30 cellular contexts compared by ENCODE assay signal in genomic region chr16:15835136-15835878, GRCh38. TPM values are rescaled to one million over a fixed set of nuclear protein-coding genes. Genes with fewer than 3 reads are reported as not detected.
A peak's percentile ranks its signal among the peaks of the same experiment; 100 is the strongest.
DNase-seq lines count a peak whose midpoint lies in the region; ATAC-seq and TF ChIP-seq lines count a peak whose summit lies in the region.
"Had no signal": no experiment of that assay in that cellular context is flagged by ENCODE, and none has a peak within 500 bp of the region (broad histone marks: within the 10 kb centered on the region; RNA-seq: fewer than 3 reads in every experiment).

No MANE protein-coding gene starts in this region.

- H3K27me3 Mint-ChIP-seq in natural killer cell treated with Interleukin-12 subunit alpha and Interleukin-12 subunit beta and Interleukin-15 and Interleukin-18, amount 100 ng/mL, for 72 hours, result peaks cover 6 to 11% of the 10 kb centered on the region in 2 donors
- H3K27me3 Mint-ChIP-seq in natural killer cell (ENCODE audit: low read depth in 2 of 2), result peaks cover 0 to 2% of the 10 kb centered on the region in 2 donors
- no peaks in the 10 kb centered on the region for H3K27me3 Mint-ChIP-seq in activated T-helper 17 cell treated with anti-CD3 and anti-CD28 coated beads, Interleukin-2, amount 50 U/mL, for 72 hours
- H3K27me3 Mint-ChIP-seq in WTC11 (ENCODE audit: low read depth), result no peaks in the 10 kb centered on the region

- no peak overlapping the region for H3K4me2 ChIP-seq in osteoblast (ENCODE audit: insufficient read depth, low read length)
- H3K4me2 ChIP-seq: SK-N-SH had no signal

- POLR2A ChIA-PET in WTC11 (lab: Charles Lee), result no interaction called here

- no peak overlapping the region for H3K4me3 ChIP-seq in osteoblast (ENCODE audit: insufficient read depth, low read length)
- H3K4me3 ChIP-seq in heart right ventricle, result no peak overlapping the region
- H3K4me3 ChIP-seq: pancreas, suprapubic skin had no signal

- no peak for DNase-seq in natural killer cell treated with Interleukin-12 subunit alpha and Interleukin-12 subunit beta and Interleukin-15 and Interleukin-18, amount 100 ng/mL, for 72 hours (ENCODE audit: low spot score)
- DNase-seq in natural killer cell, result no peak
- DNase-seq in osteoblast (ENCODE audit: insufficient read length, low spot score, missing footprints), result peak; percentile 10
- no peak for DNase-seq in heart right ventricle
- no peak for DNase-seq in WTC11 (ENCODE audit: low spot score)
- DNase-seq in Right ventricle myocardium inferior (ENCODE audit: missing footprints), result no peak
- DNase-seq in NCI-H69 (lab: John Stamatoyannopoulos, UW), result no peak
- DNase-seq: activated naive CD4-positive, alpha-beta T cell; activated T-cell treated with anti-CD3 and anti-CD28 coated beads for 4 hours; aorta; CD4-positive, alpha-beta memory T cell; central memory CD4-positive, alpha-beta T cell; head of caudate nucleus; Karpas-422; left colon; mesendoderm; naive thymus-derived CD4-positive, alpha-beta T cell; NCI-H1048; NCI-H2029 treated with DMSO at 0.1 percent for 48 hours; NCI-H446 treated with DMSO at 0.1 percent for 48 hours; NK-92 treated with Interleukin-12 subunit alpha and Interleukin-12 subunit beta, amount 100 ng/mL, for 24 hours; pancreas; right cardiac atrium; RPMI8226; SK-N-SH; WERI-Rb-1 had no signal

- no peaks in the 10 kb centered on the region for H3K4me1 ChIP-seq in osteoblast (ENCODE audit: insufficient read depth, low read length)
- peaks cover 0 to 6% (median 0%) of the 10 kb centered on the region in 9 donors for H3K4me1 ChIP-seq in heart right ventricle
- H3K4me1 ChIP-seq: pancreas, suprapubic skin had no signal

- H3K9me3 ChIP-seq in osteoblast (ENCODE audit: low read depth, low read length), result no peaks in the 10 kb centered on the region
- no peaks in the 10 kb centered on the region for H3K9me3 ChIP-seq in heart right ventricle
- H3K9me3 ChIP-seq: pancreas, SK-N-SH, suprapubic skin had no signal

- peaks cover 0 to 3% of the 10 kb centered on the region in 2 donors for H3K4me1 Mint-ChIP-seq in natural killer cell treated with Interleukin-12 subunit alpha and Interleukin-12 subunit beta and Interleukin-15 and Interleukin-18, amount 100 ng/mL, for 72 hours (ENCODE audit: low read depth in 2 of 2)
- H3K4me1 Mint-ChIP-seq in natural killer cell (no peaks in the 10 kb centered on the region), WTC11 (no peaks in the 10 kb centered on the region)
- no peaks in the 10 kb centered on the region for H3K4me1 Mint-ChIP-seq in activated T-helper 17 cell treated with anti-CD3 and anti-CD28 coated beads, Interleukin-2, amount 50 U/mL, for 72 hours

- WGBS in heart right ventricle, 2 donors, result 40 to 42% methylated on average over 2 of the region's 2 CpGs

- H3K27me3 ChIP-seq in osteoblast (ENCODE audit: insufficient read depth, low read length) (peaks cover 17% of the 10 kb centered on the region), heart right ventricle (peaks cover 0 to 8% (median 0%) of the 10 kb centered on the region in 7 donors)
- H3K27me3 ChIP-seq: pancreas, suprapubic skin had no signal

- intact Hi-C loops in natural killer cell (cut with micrococcal nuclease), result no loop called here
- intact Hi-C loops in heart right ventricle (cut with DNase I), result no loop called here
- intact Hi-C loops in Right ventricle myocardium inferior (cut with DNase I), result no loop called here

- H3K4me3 Mint-ChIP-seq in natural killer cell treated with Interleukin-12 subunit alpha and Interleukin-12 subunit beta and Interleukin-15 and Interleukin-18, amount 100 ng/mL, for 72 hours, result no peak overlapping the region
- H3K4me3 Mint-ChIP-seq in natural killer cell, result no peak overlapping the region
- H3K4me3 Mint-ChIP-seq in activated T-helper 17 cell treated with anti-CD3 and anti-CD28 coated beads, Interleukin-2, amount 50 U/mL, for 72 hours, result no peak overlapping the region
- no peak overlapping the region for H3K4me3 Mint-ChIP-seq in WTC11
- H3K4me3 Mint-ChIP-seq: CD4-positive, alpha-beta memory T cell; naive thymus-derived CD4-positive, alpha-beta T cell had no signal

- CTCF ChIA-PET in WTC11 (lab: Charles Lee), result interaction anchor here (0.5 to 1.5 kb wide), 2 partner anchors 13 to 90 kb away, joined by 3 to 4 read pairs; no protein-coding TSS in a partner anchor

- no peaks in the 10 kb centered on the region for H3K79me2 ChIP-seq in osteoblast (ENCODE audit: insufficient read depth, low read length)

- H3K27ac Mint-ChIP-seq in natural killer cell treated with Interleukin-12 subunit alpha and Interleukin-12 subunit beta and Interleukin-15 and Interleukin-18, amount 100 ng/mL, for 72 hours, result no peak overlapping the region
- no peak overlapping the region for H3K27ac Mint-ChIP-seq in natural killer cell
- no peak overlapping the region for H3K27ac Mint-ChIP-seq in activated T-helper 17 cell treated with anti-CD3 and anti-CD28 coated beads, Interleukin-2, amount 50 U/mL, for 72 hours
- no peak overlapping the region for H3K27ac Mint-ChIP-seq in WTC11
- H3K27ac Mint-ChIP-seq: naive thymus-derived CD4-positive, alpha-beta T cell had no signal

- H3K9me3 Mint-ChIP-seq in natural killer cell treated with Interleukin-12 subunit alpha and Interleukin-12 subunit beta and Interleukin-15 and Interleukin-18, amount 100 ng/mL, for 72 hours, result no peaks in the 10 kb centered on the region
- H3K9me3 Mint-ChIP-seq in natural killer cell, result no peaks in the 10 kb centered on the region
- no peaks in the 10 kb centered on the region for H3K9me3 Mint-ChIP-seq in activated T-helper 17 cell treated with anti-CD3 and anti-CD28 coated beads, Interleukin-2, amount 50 U/mL, for 72 hours
- H3K9me3 Mint-ChIP-seq in WTC11, result no peaks in the 10 kb centered on the region
- H3K9me3 Mint-ChIP-seq: CD4-positive, alpha-beta memory T cell; naive thymus-derived CD4-positive, alpha-beta T cell had no signal

- no peaks in the 10 kb centered on the region for H4K20me1 ChIP-seq in osteoblast (ENCODE audit: insufficient read depth, low read length)

- no peak for TF ChIP-seq CTCF in natural killer cell (IDR thresholded peaks at IDR 0.05)
- TF ChIP-seq CTCF in osteoblast (IDR thresholded peaks at IDR 0.05; ENCODE audit: extremely low read depth, low read depth, low read length), result no peak
- no peak for TF ChIP-seq CTCF in heart right ventricle (IDR thresholded peaks at IDR 0.05)
- no peak for TF ChIP-seq CTCF in WTC11 (IDR thresholded peaks at IDR 0.05)

- H2AFZ ChIP-seq in osteoblast (ENCODE audit: low read length), result no peak overlapping the region

- H3K36me3 Mint-ChIP-seq in natural killer cell treated with Interleukin-12 subunit alpha and Interleukin-12 subunit beta and Interleukin-15 and Interleukin-18, amount 100 ng/mL, for 72 hours, result no peaks in the 10 kb centered on the region
- H3K36me3 Mint-ChIP-seq in natural killer cell (no peaks in the 10 kb centered on the region), WTC11 (no peaks in the 10 kb centered on the region)
- no peaks in the 10 kb centered on the region for H3K36me3 Mint-ChIP-seq in activated T-helper 17 cell treated with anti-CD3 and anti-CD28 coated beads, Interleukin-2, amount 50 U/mL, for 72 hours (ENCODE audit: low read depth)
- H3K36me3 Mint-ChIP-seq: CD4-positive, alpha-beta memory T cell; naive thymus-derived CD4-positive, alpha-beta T cell had no signal

- H3K27ac ChIP-seq in osteoblast (ENCODE audit: low read depth, low read length) (no peak overlapping the region), heart right ventricle (no peak overlapping the region)
- H3K27ac ChIP-seq: pancreas, suprapubic skin, WERI-Rb-1 had no signal

- H3K36me3 ChIP-seq in osteoblast (ENCODE audit: insufficient read depth, low read length), result no peaks in the 10 kb centered on the region
- H3K36me3 ChIP-seq in heart right ventricle, result no peaks in the 10 kb centered on the region
- H3K36me3 ChIP-seq: pancreas, suprapubic skin, WERI-Rb-1 had no signal

- ATAC-seq in natural killer cell treated with Interleukin-12 subunit alpha and Interleukin-12 subunit beta and Interleukin-15 and Interleukin-18, amount 100 ng/mL, for 72 hours, result peak; percentile 44 to 80
- ATAC-seq in natural killer cell (no peak), heart right ventricle (no peak), WTC11 (no peak), Right ventricle myocardium inferior (no peak)
- peak; percentile 77 for ATAC-seq in activated T-helper 17 cell treated with anti-CD3 and anti-CD28 coated beads, Interleukin-2, amount 50 U/mL, for 72 hours (replicated peaks)
- ATAC-seq: left colon; naive thymus-derived CD4-positive, alpha-beta T cell; pancreas; right cardiac atrium had no signal

TF ChIP-seq in WTC11, 78 proteins besides CTCF, POLR2A, EP300 and RAD21 (continues in another document):
- TF ChIP-seq ZNF423 (CRISPR knock-in tag; IDR thresholded peaks at IDR 0.05), result no peak
- TF ChIP-seq, protein P1, sequence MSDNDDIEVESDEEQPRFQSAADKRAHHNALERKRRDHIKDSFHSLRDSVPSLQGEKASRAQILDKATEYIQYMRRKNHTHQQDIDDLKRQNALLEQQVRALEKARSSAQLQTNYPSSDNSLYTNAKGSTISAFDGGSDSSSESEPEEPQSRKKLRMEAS (CRISPR knock-in tag; IDR thresholded peaks at IDR 0.05), result no peak
- no peak for TF ChIP-seq NFE2L1 (CRISPR knock-in tag; IDR thresholded peaks at IDR 0.05)
- no peak for TF ChIP-seq SP1 (CRISPR knock-in tag; conservative IDR thresholded peaks at IDR 0.05)
- TF ChIP-seq MYBL2 (CRISPR knock-in tag; IDR thresholded peaks at IDR 0.05), result no peak

RNA-seq across cellular contexts. Expression of gene MYH11, which starts 21.5 kb away (rescaled TPM):
- total RNA-seq in natural killer cell treated with Interleukin-12 subunit alpha and Interleukin-12 subunit beta and Interleukin-15 and Interleukin-18, amount 100 ng/mL, for 72 hours, result not detected
- total RNA-seq in natural killer cell (under 1 TPM in 1 of 3 donors, not detected in 2; 0.30 TPM), osteoblast (under 0.01 TPM in 2 replicates), heart right ventricle (10 to 100 TPM in 9 of 10 donors, 1 to 10 TPM in 1; 9.8 to 40.5 (median 23.5) TPM), WTC11 (2021) (0.69 to 0.74 TPM (median 0.69 TPM) in 3 replicates), Right ventricle myocardium inferior (17.9 TPM)
- total RNA-seq in activated T-helper 17 cell treated with anti-CD3 and anti-CD28 coated beads, Interleukin-2, amount 50 U/mL, for 72 hours, result not detected
- 10 to 100 TPM; 20.0 to 46.7 TPM for polyA plus RNA-seq in heart right ventricle
- total RNA-seq: dermis microvascular lymphatic vessel endothelial cell; T-helper 2 cell treated with Interferon-gamma antibody and Interleukin-4, amounts not matched to agents 100 ng/mL and 5 ng/mL, for 36 hours had no signal

RNA-seq across cellular contexts. Expression of gene CEP20, which starts 53.1 kb away (rescaled TPM):
- 10 to 100 TPM; 44.4 to 45.1 TPM for total RNA-seq in natural killer cell treated with Interleukin-12 subunit alpha and Interleukin-12 subunit beta and Interleukin-15 and Interleukin-18, amount 100 ng/mL, for 72 hours
- 10 to 100 TPM; 21.4 to 23.2 (median 23.1) TPM for total RNA-seq in natural killer cell
- 10 to 100 TPM; 65.9 to 70.4 TPM for total RNA-seq in activated T-helper 17 cell treated with anti-CD3 and anti-CD28 coated beads, Interleukin-2, amount 50 U/mL, for 72 hours
- 41.3 and 48.9 TPM in 2 replicates for total RNA-seq in osteoblast
- 10 to 100 TPM; 24.1 to 42.6 (median 32.5) TPM for total RNA-seq in heart right ventricle
- 10 to 100 TPM; 14.8 to 14.9 TPM for polyA plus RNA-seq in heart right ventricle
- total RNA-seq in WTC11 (2021), result 35.7 to 39.5 TPM (median 39.1 TPM) in 3 replicates
- total RNA-seq in Right ventricle myocardium inferior, result 32.0 TPM

Comparison
In these comparisons a context has a peak if more than half of its experiments do, and no peak if none do; other contexts are left out.
1. ATAC-seq: peak in natural killer cell treated with Interleukin-12 subunit alpha and Interleukin-12 subunit beta and Interleukin-15 and Interleukin-18, amount 100 ng/mL, for 72 hours (2 of 2) and activated T-helper 17 cell treated with anti-CD3 and anti-CD28 coated beads, Interleukin-2, amount 50 U/mL, for 72 hours (single experiment); none in natural killer cell (0 of 3), heart right ventricle (0 of 8), WTC11 (single experiment) and Right ventricle myocardium inferior (single experiment).